Comparison of ENCODE assay signal across 13 cellular contexts in genomic region chr3:30282052-30282708, GRCh38.
DNase-seq lines count a peak whose midpoint lies in the region; ATAC-seq and TF ChIP-seq lines count a peak whose summit lies in the region.
"Had no signal": no experiment of that assay in that cellular context is flagged by ENCODE, and none has a peak within 500 bp of the region (broad histone marks: within the 10 kb centered on the region; RNA-seq: fewer than 3 reads in every experiment).

No MANE protein-coding gene starts in this region.

- peaks cover 7 to 12% of the 10 kb centered on the region in 2 donors for H3K4me1 ChIP-seq in breast epithelium
- peaks cover 34% of the 10 kb centered on the region for H3K4me1 ChIP-seq in suprapubic skin

- CTCF ChIA-PET in MCF 10A (lab: Yijun Ruan, JAX): interaction anchor here (0.6 kb wide), 1 partner anchor 1941 kb away, joined by 3 read pairs; no protein-coding TSS in a partner anchor
- CTCF ChIA-PET in CD4-positive, alpha-beta T cell (lab: Charles Lee): no interaction called here

- TF ChIP-seq POLR2A in breast epithelium (IDR thresholded peaks at IDR 0.05) (no peak), suprapubic skin (IDR thresholded peaks at IDR 0.05) (no peak)

- intact Hi-C loops in MCF 10A (cut with micrococcal nuclease) (no loop called here), breast epithelium (cut with DNase I; ENCODE audit: low total_unique reads) (no loop called here)
- intact Hi-C loops in CD4-positive, alpha-beta T cell (cut with DNase I, micrococcal nuclease): no loop called here

- H3K36me3 Mint-ChIP-seq in MCF 10A (ENCODE audit: insufficient read depth, unreplicated experiment): peaks cover 5% of the 10 kb centered on the region
- H3K36me3 Mint-ChIP-seq in activated T-helper 17 cell treated with anti-CD3 and anti-CD28 coated beads, Interleukin-2, amount 50 U/mL, for 72 hours (ENCODE audit: low read depth): no peaks in the 10 kb centered on the region
- peaks cover 5% of the 10 kb centered on the region for H3K36me3 Mint-ChIP-seq in glutamatergic neuron (ENCODE audit: unreplicated experiment)
- H3K36me3 Mint-ChIP-seq in T-helper 17 cell (ENCODE audit: low read depth): no peaks in the 10 kb centered on the region
- no peaks in the 10 kb centered on the region for H3K36me3 Mint-ChIP-seq in CD4-positive, alpha-beta T cell (ENCODE audit: low read depth)

- no peak overlapping the region for H3K4me3 Mint-ChIP-seq in MCF 10A (ENCODE audit: unreplicated experiment)
- no peak overlapping the region for H3K4me3 Mint-ChIP-seq in activated T-helper 17 cell treated with anti-CD3 and anti-CD28 coated beads, Interleukin-2, amount 50 U/mL, for 72 hours
- no peak overlapping the region for H3K4me3 Mint-ChIP-seq in glutamatergic neuron (ENCODE audit: unreplicated experiment)
- no peak overlapping the region for H3K4me3 Mint-ChIP-seq in T-helper 17 cell
- no peak overlapping the region for H3K4me3 Mint-ChIP-seq in CD4-positive, alpha-beta T cell
- H3K4me3 Mint-ChIP-seq: activated T-cell treated with anti-CD3 and anti-CD28 coated beads, Interleukin-2, amount 50 U/mL, for 4 hours; effector memory CD8-positive, alpha-beta T cell; naive thymus-derived CD8-positive, alpha-beta T cell had no signal

- TF ChIP-seq CTCF in MCF 10A (IDR thresholded peaks at IDR 0.05; ENCODE audit: unreplicated experiment) (no peak), breast epithelium (IDR thresholded peaks at IDR 0.05) (no peak), glutamatergic neuron (IDR thresholded peaks at IDR 0.05; ENCODE audit: partially characterized antibody, unreplicated experiment) (no peak), suprapubic skin (IDR thresholded peaks at IDR 0.05) (no peak)
- TF ChIP-seq CTCF in CD4-positive, alpha-beta T cell (IDR thresholded peaks at IDR 0.05): no peak

- peak overlapping the region; percentile 88 for H3K27ac Mint-ChIP-seq in MCF 10A (ENCODE audit: low read depth, unreplicated experiment)
- H3K27ac Mint-ChIP-seq in activated T-helper 17 cell treated with anti-CD3 and anti-CD28 coated beads, Interleukin-2, amount 50 U/mL, for 72 hours: no peak overlapping the region
- H3K27ac Mint-ChIP-seq in glutamatergic neuron (ENCODE audit: unreplicated experiment): peak overlapping the region; percentile 84
- H3K27ac Mint-ChIP-seq in T-helper 17 cell: no peak overlapping the region
- H3K27ac Mint-ChIP-seq in CD4-positive, alpha-beta T cell: no peak overlapping the region
- H3K27ac Mint-ChIP-seq: effector memory CD8-positive, alpha-beta T cell; naive thymus-derived CD8-positive, alpha-beta T cell had no signal

- peak; percentile 25 for ATAC-seq in activated T-helper 17 cell treated with anti-CD3 and anti-CD28 coated beads, Interleukin-2, amount 50 U/mL, for 72 hours (replicated peaks)
- no peak for ATAC-seq in T-helper 17 cell
- ATAC-seq in CD4-positive, alpha-beta T cell (ENCODE audit: poor library complexity): no peak
- ATAC-seq: activated T-cell treated with anti-CD3 and anti-CD28 coated beads, Interleukin-2, amount 50 U/mL, for 4 hours; effector memory CD8-positive, alpha-beta T cell; naive thymus-derived CD8-positive, alpha-beta T cell had no signal

- no peak for TF ChIP-seq EP300 in suprapubic skin (IDR thresholded peaks at IDR 0.05)

- H3K9me3 Mint-ChIP-seq in MCF 10A (ENCODE audit: unreplicated experiment) (no peaks in the 10 kb centered on the region), glutamatergic neuron (ENCODE audit: unreplicated experiment) (peaks cover 3% of the 10 kb centered on the region)
- H3K9me3 Mint-ChIP-seq in activated T-helper 17 cell treated with anti-CD3 and anti-CD28 coated beads, Interleukin-2, amount 50 U/mL, for 72 hours: no peaks in the 10 kb centered on the region
- H3K9me3 Mint-ChIP-seq in CD4-positive, alpha-beta T cell: peaks cover 2% of the 10 kb centered on the region
- H3K9me3 Mint-ChIP-seq: effector memory CD8-positive, alpha-beta T cell had no signal

- H3K36me3 ChIP-seq in breast epithelium (no peaks in the 10 kb centered on the region), suprapubic skin (no peaks in the 10 kb centered on the region)
- H3K36me3 ChIP-seq: BLaER1 had no signal

- H3K4me1 Mint-ChIP-seq in MCF 10A (ENCODE audit: insufficient read depth, unreplicated experiment) (peaks cover 38% of the 10 kb centered on the region), glutamatergic neuron (ENCODE audit: low read depth, unreplicated experiment) (peaks cover 13% of the 10 kb centered on the region), T-helper 17 cell (no peaks in the 10 kb centered on the region)
- H3K4me1 Mint-ChIP-seq in activated T-helper 17 cell treated with anti-CD3 and anti-CD28 coated beads, Interleukin-2, amount 50 U/mL, for 72 hours: peaks cover 7% of the 10 kb centered on the region
- no peaks in the 10 kb centered on the region for H3K4me1 Mint-ChIP-seq in CD4-positive, alpha-beta T cell (ENCODE audit: low read depth)

- POLR2A ChIA-PET in MCF 10A (lab: Yijun Ruan, JAX): no interaction called here
- POLR2A ChIA-PET in CD4-positive, alpha-beta T cell (lab: Charles Lee): no interaction called here

- H3K9me3 ChIP-seq in breast epithelium (no peaks in the 10 kb centered on the region), suprapubic skin (no peaks in the 10 kb centered on the region), T-helper 17 cell (ENCODE audit: control insufficient read depth, low read length, poor library complexity, severe bottlenecking) (no peaks in the 10 kb centered on the region)
- H3K9me3 ChIP-seq in CD4-positive, alpha-beta T cell (ENCODE audit: control insufficient read depth, low read length): no peaks in the 10 kb centered on the region

- DNase-seq in MCF 10A (ENCODE audit: unreplicated experiment) (peak; percentile 81), breast epithelium (ENCODE audit: low spot score in 2 of 2) (no peak), glutamatergic neuron (no peak), suprapubic skin (ENCODE audit: low spot score in 2 of 2) (no peak), T-helper 17 cell (no peak), GOT3 (lab: John Stamatoyannopoulos, UW) (no peak)
- no peak for DNase-seq in CD4-positive, alpha-beta T cell
- DNase-seq: activated T-cell treated with anti-CD3 and anti-CD28 coated beads, Interleukin-2, amount 50 U/mL, for 4 hours; effector memory CD8-positive, alpha-beta T cell; naive thymus-derived CD8-positive, alpha-beta T cell had no signal

- no TSS peak for BruUV-seq in MCF 10A (replicated peaks; lab: Mats Ljungman, UMichigan)

- no peaks in the 10 kb centered on the region for H3K27me3 Mint-ChIP-seq in MCF 10A (ENCODE audit: insufficient read depth, unreplicated experiment)
- H3K27me3 Mint-ChIP-seq in activated T-helper 17 cell treated with anti-CD3 and anti-CD28 coated beads, Interleukin-2, amount 50 U/mL, for 72 hours: no peaks in the 10 kb centered on the region
- H3K27me3 Mint-ChIP-seq in glutamatergic neuron (ENCODE audit: unreplicated experiment): peaks cover 5% of the 10 kb centered on the region
- peaks cover 4% of the 10 kb centered on the region for H3K27me3 Mint-ChIP-seq in T-helper 17 cell
- H3K27me3 Mint-ChIP-seq in CD4-positive, alpha-beta T cell: no peaks in the 10 kb centered on the region
- H3K27me3 Mint-ChIP-seq: effector memory CD8-positive, alpha-beta T cell; naive thymus-derived CD8-positive, alpha-beta T cell had no signal

- no peak overlapping the region for H3K27ac ChIP-seq in breast epithelium
- H3K27ac ChIP-seq in suprapubic skin: peak overlapping the region; percentile 13
- H3K27ac ChIP-seq in CD4-positive, alpha-beta T cell (ENCODE audit: low read depth, low read length): no peak overlapping the region
- H3K27ac ChIP-seq: BLaER1, KMS-11 had no signal

- no peak overlapping the region for H3K4me3 ChIP-seq in breast epithelium
- H3K4me3 ChIP-seq in suprapubic skin: no peak overlapping the region
- H3K4me3 ChIP-seq: BLaER1 had no signal

- H3K27me3 ChIP-seq in breast epithelium (no peaks in the 10 kb centered on the region), suprapubic skin (no peaks in the 10 kb centered on the region)
- no peaks in the 10 kb centered on the region for H3K27me3 ChIP-seq in CD4-positive, alpha-beta T cell (ENCODE audit: control insufficient read depth, insufficient read depth, low read length)
- H3K27me3 ChIP-seq: BLaER1 had no signal

- WGBS in suprapubic skin: 24% methylated on average over 3 of the region's 3 CpGs

Comparison
In these comparisons a context has a peak if more than half of its experiments do, and no peak if none do; other contexts are left out.
1. H3K27ac Mint-ChIP-seq: peak in MCF 10A (single experiment) and glutamatergic neuron (single experiment); none in activated T-helper 17 cell treated with anti-CD3 and anti-CD28 coated beads, Interleukin-2, amount 50 U/mL, for 72 hours (single experiment), T-helper 17 cell (single experiment) and CD4-positive, alpha-beta T cell (single experiment).